25 cellular contexts compared by ENCODE assay signal in the genomic region with DNA sequence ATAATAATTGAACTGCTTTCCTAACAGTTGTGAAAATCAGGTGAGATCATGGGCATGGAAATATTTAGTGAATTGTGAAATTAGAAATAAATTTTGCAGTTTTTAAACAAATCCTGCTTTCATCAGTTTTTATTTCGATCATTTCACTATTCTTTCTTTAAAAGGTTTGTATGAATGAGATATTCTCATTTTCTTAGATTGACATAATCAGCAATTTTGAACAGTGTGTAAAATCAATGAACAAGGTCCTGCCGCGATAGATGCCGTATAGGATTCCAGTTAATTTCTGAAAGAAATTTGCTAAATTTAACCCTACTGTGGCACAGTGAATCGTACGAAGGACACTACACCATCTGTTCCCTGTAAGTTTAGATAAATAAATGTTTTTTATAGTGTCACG. TPM values are rescaled to one million over a fixed set of nuclear protein-coding genes. Genes with fewer than 3 reads are reported as not detected.
DNase-seq lines count a peak whose midpoint lies in the region; ATAC-seq and TF ChIP-seq lines count a peak whose summit lies in the region.
"Had no signal": no experiment of that assay in that cellular context is flagged by ENCODE, and none has a peak within 500 bp of the region (broad histone marks: within the 10 kb centered on the region; RNA-seq: fewer than 3 reads in every experiment).

No MANE protein-coding gene starts in this region.

- ATAC-seq in gastrocnemius medialis (no peak), gastroesophageal sphincter (no peak)
- ATAC-seq: activated CD8-positive, alpha-beta memory T cell treated with anti-CD3 and anti-CD28 coated beads, Interleukin-2, amount 10 ng/mL, durations not matched to agents 7 days and 5 days; foreskin keratinocyte had no signal

- intact Hi-C loops in gastrocnemius medialis (cut with DNase I; ENCODE audit: low total_unique reads) = no loop called here

- no peaks in the 10 kb centered on the region for H3K9me2 ChIP-seq in GM23248 (ENCODE audit: insufficient read depth)
- H3K9me2 ChIP-seq in SU-DHL-6 (replicated peaks; ENCODE audit: insufficient read depth, low read length) = no peaks in the 10 kb centered on the region

- H3K9ac ChIP-seq in GM23248 (no peak overlapping the region), SU-DHL-6 (ENCODE audit: low read length) (no peak overlapping the region), endodermal cell (ENCODE audit: extremely low read depth, low read length, poor library complexity, severe bottlenecking) (no peak overlapping the region)
- H3K9ac ChIP-seq: BLaER1 treated with 17β-estradiol and CSF1 and Interleukin-3, amounts not matched to agents 10 nM and 100 nM had no signal

- peak overlapping the region; percentile 35 for H3K4me2 ChIP-seq in GM23248 (ENCODE audit: unreplicated experiment)
- H3K4me2 ChIP-seq in SU-DHL-6 (ENCODE audit: low read depth, low read length, poor library complexity, severe bottlenecking) = peak overlapping the region; percentile 3

- H3K27ac ChIP-seq in GM23248 (no peak overlapping the region), SU-DHL-6 (ENCODE audit: low read depth, low read length) (no peak overlapping the region), endodermal cell (ENCODE audit: low read depth, low read length) (no peak overlapping the region), gastrocnemius medialis (peak overlapping the region; percentile 74 to 90 (median 76)), gastroesophageal sphincter (no peak overlapping the region)
- H3K27ac ChIP-seq: BLaER1 treated with 17β-estradiol and CSF1 and Interleukin-3, amounts not matched to agents 10 nM and 100 nM; breast epithelium; foreskin keratinocyte; transverse colon had no signal

- in situ Hi-C loops in GM23248 (cut with MboI) (no loop called here), gastrocnemius medialis (cut with MboI; ENCODE audit: low sequenced_read_pairs in 4 of 4) (loop anchor here in 1 of 4 donors (25.0 kb wide), 1 partner anchor 1822 kb away; the partner anchor contains the start of gene TMEM245)

- H3K9me3 Mint-ChIP-seq in endodermal cell = no peaks in the 10 kb centered on the region
- peaks cover 42% of the 10 kb centered on the region for H3K9me3 Mint-ChIP-seq in nephron progenitor cell
- H3K9me3 Mint-ChIP-seq: activated B cell treated with CpG ODN at 0.5 μM for 24 hours; activated naive CD4-positive, alpha-beta T cell treated with anti-CD3 and anti-CD28 coated beads for 36 hours had no signal

- 48 to 52% methylated on average over 7 of the region's 7 CpGs for WGBS in GM23248 (ENCODE audit: low coverage in 1 of 2, low lambda C conversion rate in 2 of 2, missing lambda C conversion rate in 2 of 2), 2 experiments
- 85 to 99% methylated on average over 4 to 7 of the region's 7 CpGs for WGBS in endodermal cell (ENCODE audit: insufficient coverage in 1 of 2, insufficient read length in 1 of 2), 2 experiments
- WGBS in gastroesophageal sphincter (ENCODE audit: low coverage in 1 of 2), 2 donors = 36 to 61% methylated on average over 7 of the region's 7 CpGs

- H3K36me3 ChIP-seq in GM23248 (ENCODE audit: low read depth) = peaks cover under 1% of the 10 kb centered on the region; the same call in 1 of the 2 replicates
- peaks cover 5% of the 10 kb centered on the region; the same call in 1 of the 2 replicates for H3K36me3 ChIP-seq in SU-DHL-6 (ENCODE audit: low read length)
- peaks cover 27% of the 10 kb centered on the region for H3K36me3 ChIP-seq in endodermal cell (ENCODE audit: control insufficient read depth, insufficient read depth, low read length)
- H3K36me3 ChIP-seq in gastrocnemius medialis = no peaks in the 10 kb centered on the region
- H3K36me3 ChIP-seq in gastroesophageal sphincter = no peaks in the 10 kb centered on the region
- H3K36me3 ChIP-seq: breast epithelium, transverse colon had no signal

- H3K4me1 ChIP-seq in GM23248 (ENCODE audit: insufficient read depth) (peaks cover 71% of the 10 kb centered on the region), endodermal cell (ENCODE audit: control insufficient read depth, insufficient read depth, low read length) (peaks cover 6% of the 10 kb centered on the region), gastrocnemius medialis (peaks cover 80 to 96% of the 10 kb centered on the region in 2 donors), gastroesophageal sphincter (peaks cover 13 to 98% (median 19%) of the 10 kb centered on the region in 3 donors)
- H3K4me1 ChIP-seq: breast epithelium had no signal

- H3K27me3 Mint-ChIP-seq in endodermal cell (ENCODE audit: insufficient read depth) (no peaks in the 10 kb centered on the region), nephron progenitor cell (ENCODE audit: low read depth, poor library complexity) (no peaks in the 10 kb centered on the region)
- H3K27me3 Mint-ChIP-seq: activated B cell treated with CpG ODN at 0.5 μM for 24 hours; activated CD8-positive, alpha-beta memory T cell treated with anti-CD3 and anti-CD28 coated beads, Interleukin-2, amount 10 ng/mL, durations not matched to agents 7 days and 5 days had no signal

- TF ChIP-seq EP300 in gastroesophageal sphincter (IDR thresholded peaks at IDR 0.05) = no peak

- H3K36me3 Mint-ChIP-seq in endodermal cell (ENCODE audit: low read depth) = peaks cover 4% of the 10 kb centered on the region
- H3K36me3 Mint-ChIP-seq in nephron progenitor cell (ENCODE audit: low read depth) = peaks cover 80% of the 10 kb centered on the region

- no peak overlapping the region for H2AFZ ChIP-seq in GM23248
- H2AFZ ChIP-seq in SU-DHL-6 (ENCODE audit: low read depth, low read length, severe bottlenecking) = no peak overlapping the region

- H3K9me3 ChIP-seq in GM23248 (ENCODE audit: low read depth) (no peaks in the 10 kb centered on the region), SU-DHL-6 (ENCODE audit: insufficient read depth, low read length) (no peaks in the 10 kb centered on the region), endodermal cell (ENCODE audit: control insufficient read depth, low read length) (no peaks in the 10 kb centered on the region), gastrocnemius medialis (no peaks in the 10 kb centered on the region), gastroesophageal sphincter (no peaks in the 10 kb centered on the region)
- H3K9me3 ChIP-seq: BLaER1 treated with 17β-estradiol and CSF1 and Interleukin-3, amounts not matched to agents 10 nM and 100 nM; breast epithelium; transverse colon had no signal

- peaks cover 100% of the 10 kb centered on the region for H3K79me2 ChIP-seq in GM23248 (ENCODE audit: insufficient read depth)
- H3K79me2 ChIP-seq in SU-DHL-6 (ENCODE audit: insufficient read depth, low read length) = peaks cover 100% of the 10 kb centered on the region

- TF ChIP-seq CTCF in SU-DHL-6 (IDR thresholded peaks at IDR 0.05; ENCODE audit: insufficient read depth, low read length, poor library complexity, severe bottlenecking) = no peak
- no peak for TF ChIP-seq CTCF in endodermal cell (conservative IDR thresholded peaks at IDR 0.05)
- TF ChIP-seq CTCF in gastrocnemius medialis (IDR thresholded peaks at IDR 0.05 in 4 of 5, conservative IDR thresholded peaks at IDR 0.05 in 1 of 5) = no peak
- TF ChIP-seq CTCF in gastroesophageal sphincter (IDR thresholded peaks at IDR 0.05) = no peak
- no peak for TF ChIP-seq CTCF in GM10266 (IDR thresholded peaks at IDR 0.05; ENCODE audit: control insufficient read depth, insufficient read depth, low read depth, missing control alignments)
- no peak for TF ChIP-seq CTCF in nephron progenitor cell (IDR thresholded peaks at IDR 0.05)

- TF ChIP-seq POLR2A in gastrocnemius medialis (IDR thresholded peaks at IDR 0.05) = no peak
- TF ChIP-seq POLR2A in gastroesophageal sphincter (IDR thresholded peaks at IDR 0.05) = no peak

- H3K27ac Mint-ChIP-seq in endodermal cell = no peak overlapping the region
- no peak overlapping the region for H3K27ac Mint-ChIP-seq in nephron progenitor cell
- H3K27ac Mint-ChIP-seq: activated B cell treated with CpG ODN at 0.5 μM for 24 hours; activated CD8-positive, alpha-beta memory T cell treated with anti-CD3 and anti-CD28 coated beads, Interleukin-2, amount 10 ng/mL, durations not matched to agents 7 days and 5 days; activated naive CD4-positive, alpha-beta T cell treated with anti-CD3 and anti-CD28 coated beads for 36 hours had no signal

- H3K27me3 ChIP-seq in GM23248 (replicated peaks; ENCODE audit: insufficient read depth) (no peaks in the 10 kb centered on the region), SU-DHL-6 (ENCODE audit: low read length) (no peaks in the 10 kb centered on the region), endodermal cell (ENCODE audit: control insufficient read depth, insufficient read depth, low read length, poor library complexity, severe bottlenecking) (no peaks in the 10 kb centered on the region), gastrocnemius medialis (no peaks in the 10 kb centered on the region), gastroesophageal sphincter (no peaks in the 10 kb centered on the region)
- H3K27me3 ChIP-seq: BLaER1 treated with 17β-estradiol and CSF1 and Interleukin-3, amounts not matched to agents 10 nM and 100 nM; breast epithelium; foreskin keratinocyte; transverse colon had no signal

- H3K4me3 ChIP-seq in GM23248 (no peak overlapping the region), SU-DHL-6 (ENCODE audit: insufficient read depth, low read length, poor library complexity, severe bottlenecking) (no peak overlapping the region), endodermal cell (ENCODE audit: low read length) (peak overlapping the region; percentile 57), gastrocnemius medialis (peak overlapping the region in 1 of 4 donors; percentile 2), gastroesophageal sphincter (no peak overlapping the region)
- H3K4me3 ChIP-seq: BLaER1 treated with 17β-estradiol and CSF1 and Interleukin-3, amounts not matched to agents 10 nM and 100 nM; breast epithelium; transverse colon had no signal

- H3K4me3 Mint-ChIP-seq in endodermal cell (no peak overlapping the region), nephron progenitor cell (no peak overlapping the region)
- H3K4me3 Mint-ChIP-seq: activated B cell treated with CpG ODN at 0.5 μM for 24 hours; activated CD8-positive, alpha-beta memory T cell treated with anti-CD3 and anti-CD28 coated beads, Interleukin-2, amount 10 ng/mL, durations not matched to agents 7 days and 5 days; activated naive CD4-positive, alpha-beta T cell treated with anti-CD3 and anti-CD28 coated beads for 36 hours had no signal

- H4K20me1 ChIP-seq in GM23248 (ENCODE audit: insufficient read depth) = peaks cover 85% of the 10 kb centered on the region
- peaks cover 89% of the 10 kb centered on the region for H4K20me1 ChIP-seq in SU-DHL-6 (ENCODE audit: low read depth, low read length)

- DNase-seq in GM23248 (no peak), endodermal cell (no peak), gastrocnemius medialis (no peak), GM10266 (ENCODE audit: extremely low spot score) (no peak), nephron progenitor cell (no peak)
- DNase-seq: activated B cell treated with CpG ODN at 0.5 μM for 24 hours; activated CD8-positive, alpha-beta memory T cell treated with anti-CD3 and anti-CD28 coated beads, Interleukin-2, amount 10 ng/mL, durations not matched to agents 7 days and 5 days; activated naive CD4-positive, alpha-beta T cell treated with anti-CD3 and anti-CD28 coated beads for 36 hours; DMS79; effector CD8-positive, alpha-beta T cell; foreskin keratinocyte; GF-D8; mammary epithelial cell; NCI-H1048; NCI-H2029; NCI-H2227 treated with DMSO at 0.1 percent for 48 hours; NCI-H69; SIG-M5; SW 1271; T1000; transverse colon had no signal

- peaks cover 34% of the 10 kb centered on the region for H3F3A ChIP-seq in GM23248 (ENCODE audit: insufficient read depth)
- no peaks in the 10 kb centered on the region; the same call in 1 of the 2 replicates for H3F3A ChIP-seq in SU-DHL-6 (ENCODE audit: insufficient read depth)

- H3K4me1 Mint-ChIP-seq in endodermal cell (peaks cover 48% of the 10 kb centered on the region), nephron progenitor cell (peaks cover 17% of the 10 kb centered on the region)

RNA-seq across cellular contexts. Expression of gene RAD23B, which starts 7.5 kb away (rescaled TPM):
- 122 and 124 TPM in 2 replicates for total RNA-seq in GM23248 (2014; rRNA removed; shearing (Covaris generic))
- 16.8 and 18.9 TPM in 2 replicates for polyA plus RNA-seq in GM23248 (2016; fragmentation: Nextera tagmentation; extraction: Ambion mirVana)
- total RNA-seq in endodermal cell (100 to 1,000 TPM; 154 to 167 TPM), gastrocnemius medialis (100 to 1,000 TPM; 163 to 249 (median 188) TPM), gastroesophageal sphincter (10 to 100 TPM; 64.3 to 96.5 (median 80.7) TPM)
- 147 TPM for polyA plus RNA-seq in endodermal cell (2013, experiment 1 of 2)
- 135 TPM for polyA plus RNA-seq in endodermal cell (2013, experiment 2 of 2)

Comparison
In these comparisons a context has a peak if more than half of its experiments do, and no peak if none do; other contexts are left out.
1. H3K27ac ChIP-seq: peak in gastrocnemius medialis (4 of 4); none in GM23248 (single experiment), SU-DHL-6 (single experiment), endodermal cell (single experiment) and gastroesophageal sphincter (0 of 4).